In genomic region chr22:36454916-36455570, GRCh38 we compare ENCODE assay signal across 8 cellular contexts. TPM values are rescaled to one million over a fixed set of nuclear protein-coding genes. Genes with fewer than 3 reads are reported as not detected.
DNase-seq lines count a peak whose midpoint lies in the region; ATAC-seq and TF ChIP-seq lines count a peak whose summit lies in the region.

No MANE protein-coding gene starts in this region.

- TF ChIP-seq CTCF in heart right ventricle (IDR thresholded peaks at IDR 0.05): peak in 4 of 9 donors; percentile 16 to 48 (median 40)
- no peak for TF ChIP-seq CTCF in type B pancreatic cell (conservative IDR thresholded peaks at IDR 0.05)

- H3K9me3 ChIP-seq in heart right ventricle: no peaks in the 10 kb centered on the region

- H3K4me3 ChIP-seq in heart right ventricle: peak overlapping the region in 9 of 10 donors; percentile 37 to 59 (median 54)

- H3K27ac ChIP-seq in adipose tissue (ENCODE audit: low read depth, low read length): peak overlapping the region; percentile 75
- H3K27ac ChIP-seq in heart right ventricle: peak overlapping the region; percentile 72 to 97 (median 94)

- peaks cover 24 to 86% (median 65%) of the 10 kb centered on the region in 9 donors for H3K4me1 ChIP-seq in heart right ventricle

- H3K9me3 Mint-ChIP-seq in type B pancreatic cell: no peaks in the 10 kb centered on the region

- H3K27ac Mint-ChIP-seq in type B pancreatic cell: peak overlapping the region; percentile 79

- H3K36me3 ChIP-seq in heart right ventricle: no peaks in the 10 kb centered on the region

- peak; percentile 91 for DNase-seq in DMS53 (lab: John Stamatoyannopoulos, UW)
- DNase-seq in GOT3 (lab: John Stamatoyannopoulos, UW): peak; percentile 55
- peak; percentile 45 for DNase-seq in NCI-H1048 (lab: John Stamatoyannopoulos, UW)
- DNase-seq in T follicular helper cell (ENCODE audit: low read depth): peak; percentile 91
- peak; percentile 93 to 94 for DNase-seq in heart right ventricle
- peak; percentile 70 to 98 (median 85) for DNase-seq in posterior cingulate gyrus
- peak; percentile 91 for DNase-seq in type B pancreatic cell (ENCODE audit: extremely low spot score, unreplicated experiment)

- WGBS in adipose tissue, 3 donors: 1 to 3% (median 2%) methylated on average over 59 to 61 of the region's 61 CpGs
- WGBS in heart right ventricle, 2 donors: 2% methylated on average over 50 to 61 of the region's 61 CpGs

- no peaks in the 10 kb centered on the region for H3K27me3 ChIP-seq in heart right ventricle

- intact Hi-C loops in heart right ventricle (cut with DNase I) (loop anchor here in 6 of 10 donors (5.0 kb wide), 3 partner anchors 68 to 133 kb away; partner anchors contain the start of gene MYH9 (in 5 of the 6)), posterior cingulate gyrus (cut with DNase I) (no loop called here)

- H3K36me3 Mint-ChIP-seq in type B pancreatic cell: no peaks in the 10 kb centered on the region

- H3K4me3 Mint-ChIP-seq in type B pancreatic cell: peak overlapping the region; percentile 77

- peaks cover 9% of the 10 kb centered on the region for H3K4me1 Mint-ChIP-seq in type B pancreatic cell (ENCODE audit: unreplicated experiment)

- no peaks in the 10 kb centered on the region for H3K27me3 Mint-ChIP-seq in type B pancreatic cell

- ATAC-seq in heart right ventricle: peak; percentile 85 to 92 (median 88)

RNA-seq across cellular contexts. Expression of gene TXN2, which starts 26.4 kb away (rescaled TPM):
- polyA plus RNA-seq in adipose tissue (100 to 1,000 TPM in 2 of 3 donors, 10 to 100 TPM in 1; 59.1 to 125 (median 124) TPM), heart right ventricle (100 to 1,000 TPM; 103 to 155 TPM)
- total RNA-seq in heart right ventricle (100 to 1,000 TPM; 107 to 142 (median 122) TPM), type B pancreatic cell (ENCODE audit: low replicate concordance) (73.4 and 77.2 TPM in 2 replicates)

RNA-seq across cellular contexts. Expression of gene FOXRED2, which starts 51.8 kb away (rescaled TPM):
- polyA plus RNA-seq in adipose tissue (1 to 10 TPM; 2.2 to 4.3 (median 2.7) TPM), heart right ventricle (1 to 10 TPM; 2.2 to 2.4 TPM)
- total RNA-seq in heart right ventricle (10 to 100 TPM in 3 of 10 donors, 1 to 10 TPM in 7; 6.3 to 15.7 (median 8.6) TPM), type B pancreatic cell (ENCODE audit: low replicate concordance) (20.6 and 38.8 TPM in 2 replicates)

Comparison
In these comparisons a context has a peak if more than half of its experiments do, and no peak if none do; other contexts are left out.
1. Peak in every context shown above with its lines: DNase-seq, ATAC-seq, H3K4me3 ChIP-seq and H3K27ac ChIP-seq.